In genomic region chr2:119341684-119342083, GRCh38 we compare ENCODE assay signal across 8 cellular contexts.
"Had no signal": no experiment of that assay in that cellular context is flagged by ENCODE, and none has a peak within 500 bp of the region (broad histone marks: within the 10 kb centered on the region; RNA-seq: fewer than 3 reads in every experiment).

No MANE protein-coding gene starts in this region.

- H3K9me3 Mint-ChIP-seq: IgD-negative memory B cell had no signal

- H3K36me3 Mint-ChIP-seq: IgD-negative memory B cell had no signal

- ATAC-seq: HepG2 had no signal

- FAIRE-seq: HepG2, HTR-8/SVneo had no signal

- H3K27ac ChIP-seq: HL-60, KMS-11 had no signal

- H3K4me3 Mint-ChIP-seq: IgD-negative memory B cell had no signal

- H3K4me2 ChIP-seq: KMS-11 had no signal

- H3K9ac ChIP-seq: KMS-11 had no signal

- H3K27me3 Mint-ChIP-seq: IgD-negative memory B cell had no signal

- DNase-seq: IMR-90, KBM-7, KG1 had no signal
